Comparison of ENCODE assay signal across 10 cellular contexts in the genomic region with DNA sequence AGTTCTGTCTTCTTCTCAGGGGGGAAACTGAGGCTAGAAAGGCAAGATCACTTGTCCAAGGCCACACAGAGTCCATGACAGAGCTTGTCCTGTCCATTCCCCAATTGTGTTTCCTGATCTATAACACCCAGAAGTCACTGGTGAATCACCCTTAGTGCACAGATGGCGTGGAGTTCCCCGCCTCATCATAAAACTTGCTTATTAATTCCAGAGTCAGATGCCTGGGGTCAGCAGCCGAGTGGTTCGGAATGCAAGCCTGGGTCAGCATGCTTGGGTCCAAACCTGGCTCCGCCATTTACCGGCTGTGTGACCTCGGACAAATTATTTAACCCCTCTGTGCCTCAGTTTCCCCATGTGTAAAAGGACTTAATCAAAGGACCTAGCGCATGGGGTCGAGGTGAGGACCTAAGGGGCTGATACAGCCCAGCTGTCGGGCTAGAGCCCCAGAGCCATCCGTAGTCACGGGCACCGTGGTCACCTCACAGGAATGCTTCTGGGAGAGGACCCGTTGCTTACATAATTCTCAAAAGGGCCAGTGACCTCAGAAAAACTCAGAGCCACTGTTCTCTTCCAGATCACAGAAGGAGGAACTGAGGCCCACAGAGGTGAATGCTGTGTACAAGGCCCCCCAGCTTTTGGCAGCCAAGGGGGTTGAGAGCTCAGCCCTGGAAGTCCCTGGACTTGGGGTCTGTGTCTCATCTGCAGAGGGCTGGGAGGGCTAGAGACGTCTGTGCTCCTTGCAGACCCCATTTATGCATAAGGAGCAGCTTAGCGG. TPM values are rescaled to one million over a fixed set of nuclear protein-coding genes. Genes with fewer than 3 reads are reported as not detected.
A peak's percentile ranks its signal among the peaks of the same experiment; 100 is the strongest.
DNase-seq lines count a peak whose midpoint lies in the region; ATAC-seq and TF ChIP-seq lines count a peak whose summit lies in the region.
"Had no signal": no experiment of that assay in that cellular context is flagged by ENCODE, and none has a peak within 500 bp of the region (broad histone marks: within the 10 kb centered on the region; RNA-seq: fewer than 3 reads in every experiment).

No MANE protein-coding gene starts in this region.

- ATAC-seq in left colon: peak; percentile 32
- ATAC-seq: gastroesophageal sphincter had no signal

- intact Hi-C loops in left colon (cut with DNase I, micrococcal nuclease): no loop called here

- peak overlapping the region; percentile 95 for H3K4me2 ChIP-seq in BLaER1
- peak overlapping the region; percentile 69 for H3K4me2 ChIP-seq in DOHH2 (ENCODE audit: low read length)

- H3K4me1 ChIP-seq in BLaER1: peaks cover 67% of the 10 kb centered on the region
- H3K4me1 ChIP-seq in DOHH2 (ENCODE audit: control insufficient read depth, low read length): peaks cover 50% of the 10 kb centered on the region
- H3K4me1 ChIP-seq: gastroesophageal sphincter, testis had no signal

- H3K27me3 ChIP-seq in BLaER1: no peaks in the 10 kb centered on the region
- peaks cover 78% of the 10 kb centered on the region for H3K27me3 ChIP-seq in DOHH2 (ENCODE audit: control insufficient read depth, low read length)
- H3K27me3 ChIP-seq: testis had no signal

- peaks cover 69% of the 10 kb centered on the region for H3K4me1 Mint-ChIP-seq in activated CD4-positive, alpha-beta memory T cell treated with anti-CD3 and anti-CD28 coated beads, Interleukin-2, amount 10 ng/mL, durations not matched to agents 7 days and 5 days

- no peaks in the 10 kb centered on the region for H3K79me2 ChIP-seq in DOHH2 (ENCODE audit: control insufficient read depth, low read length)

- peak overlapping the region; percentile 99 for H3K27ac Mint-ChIP-seq in activated CD4-positive, alpha-beta memory T cell treated with anti-CD3 and anti-CD28 coated beads, Interleukin-2, amount 10 ng/mL, durations not matched to agents 7 days and 5 days

- H4K20me1 ChIP-seq in BLaER1 (peaks cover 19% of the 10 kb centered on the region), DOHH2 (ENCODE audit: control insufficient read depth, insufficient read depth, low read depth, low read length) (peaks cover 23% of the 10 kb centered on the region)

- H3F3A ChIP-seq in DOHH2 (ENCODE audit: control insufficient read depth, insufficient read depth): peaks cover 23% of the 10 kb centered on the region

- H3K9me3 ChIP-seq in BLaER1 (peaks cover 12% of the 10 kb centered on the region; the same call in 1 of the 2 replicates), DOHH2 (ENCODE audit: control insufficient read depth, insufficient read depth, low read length) (peaks cover 7% of the 10 kb centered on the region; the same call in 1 of the 2 replicates)
- H3K9me3 ChIP-seq: testis had no signal

- H3K4me3 ChIP-seq in BLaER1 (no peak overlapping the region), DOHH2 (ENCODE audit: low read length) (peak overlapping the region; percentile 41)
- H3K4me3 ChIP-seq: gastroesophageal sphincter, testis had no signal

- H3K27me3 Mint-ChIP-seq in activated CD4-positive, alpha-beta memory T cell treated with anti-CD3 and anti-CD28 coated beads, Interleukin-2, amount 10 ng/mL, durations not matched to agents 7 days and 5 days: peaks cover 24% of the 10 kb centered on the region

- no peak overlapping the region for H3K9ac ChIP-seq in BLaER1

- CTCF ChIA-PET in activated CD4-positive, alpha-beta memory T cell treated with anti-CD3 and anti-CD28 coated beads, Interleukin-2, amount 10 ng/mL, durations not matched to agents 7 days and 5 days (lab: Charles Lee): interaction anchor here (0.9 to 6.4 kb wide), 14 partner anchors 8 to 559 kb away, joined by 3 to 65 read pairs (median 6); a partner anchor contains a TSS

- peaks cover 42% of the 10 kb centered on the region for H3K36me3 Mint-ChIP-seq in activated CD4-positive, alpha-beta memory T cell treated with anti-CD3 and anti-CD28 coated beads, Interleukin-2, amount 10 ng/mL, durations not matched to agents 7 days and 5 days (ENCODE audit: low read depth)

- H3K4me3 Mint-ChIP-seq in activated CD4-positive, alpha-beta memory T cell treated with anti-CD3 and anti-CD28 coated beads, Interleukin-2, amount 10 ng/mL, durations not matched to agents 7 days and 5 days: peak overlapping the region; percentile 88

- peaks cover 12% of the 10 kb centered on the region for H3K9me3 Mint-ChIP-seq in activated CD4-positive, alpha-beta memory T cell treated with anti-CD3 and anti-CD28 coated beads, Interleukin-2, amount 10 ng/mL, durations not matched to agents 7 days and 5 days

- H3K27ac ChIP-seq in BLaER1: no peak overlapping the region
- no peak overlapping the region for H3K27ac ChIP-seq in DOHH2 (ENCODE audit: low read depth, low read length)
- H3K27ac ChIP-seq: gastroesophageal sphincter, testis had no signal

- TF ChIP-seq CTCF in DOHH2 (IDR thresholded peaks at IDR 0.05; ENCODE audit: low read depth, low read length, poor library complexity, severe bottlenecking): no peak

- H3K9me2 ChIP-seq in DOHH2 (replicated peaks; ENCODE audit: control insufficient read depth, low read length): no peaks in the 10 kb centered on the region

- no peak for DNase-seq in activated CD4-positive, alpha-beta memory T cell treated with anti-CD3 and anti-CD28 coated beads, Interleukin-2, amount 10 ng/mL, durations not matched to agents 7 days and 5 days
- DNase-seq in left colon (no peak), cortex of kidney (lab: John Stamatoyannopoulos, UW) (no peak), NCI-H1694 (lab: John Stamatoyannopoulos, UW) (no peak), NCI-H69 (lab: John Stamatoyannopoulos, UW) (no peak)
- no peak for DNase-seq in activated effector memory CD4-positive, alpha-beta T cell treated with anti-CD3 and anti-CD28 coated beads, Interleukin-2, amount 50 U/mL, for 16 hours

- H3K36me3 ChIP-seq in BLaER1 (no peaks in the 10 kb centered on the region), DOHH2 (ENCODE audit: control insufficient read depth, low read length) (no peaks in the 10 kb centered on the region)
- H3K36me3 ChIP-seq: gastroesophageal sphincter had no signal

- POLR2A ChIA-PET in activated CD4-positive, alpha-beta memory T cell treated with anti-CD3 and anti-CD28 coated beads, Interleukin-2, amount 10 ng/mL, durations not matched to agents 7 days and 5 days (lab: Charles Lee): interaction anchor here (1.4 to 10.2 kb wide), 6 partner anchors 9 to 232 kb away, joined by 3 to 121 read pairs (median 14); a partner anchor contains a TSS

RNA-seq across cellular contexts. Expression of a gene that starts 1.4 kb away (rescaled TPM):
- 10 to 100 TPM; 51.9 to 57.7 TPM for total RNA-seq in activated CD4-positive, alpha-beta memory T cell treated with anti-CD3 and anti-CD28 coated beads, Interleukin-2, amount 10 ng/mL, durations not matched to agents 7 days and 5 days
- total RNA-seq in left colon: 1 to 10 TPM; 4.0 to 6.8 TPM

Comparison
In these comparisons a context has a peak if more than half of its experiments do, and no peak if none do; other contexts are left out.
1. RNA of a gene that starts 1.4 kb away (total RNA-seq): 51.9 to 57.7 TPM in activated CD4-positive, alpha-beta memory T cell treated with anti-CD3 and anti-CD28 coated beads, Interleukin-2, amount 10 ng/mL, durations not matched to agents 7 days and 5 days; 4.0 to 6.8 TPM in left colon; every median in the first group is over 4 times any median in the second.